Comparison of ENCODE assay signal across 24 cellular contexts in genomic region chr16:54987081-54987480, GRCh38. TPM values are rescaled to one million over a fixed set of nuclear protein-coding genes. Genes with fewer than 3 reads are reported as not detected.
A peak's percentile ranks its signal among the peaks of the same experiment; 100 is the strongest.
DNase-seq lines count a peak whose midpoint lies in the region; ATAC-seq and TF ChIP-seq lines count a peak whose summit lies in the region.
"Had no signal": no experiment of that assay in that cellular context is flagged by ENCODE, and none has a peak within 500 bp of the region (broad histone marks: within the 10 kb centered on the region; RNA-seq: fewer than 3 reads in every experiment).

No MANE protein-coding gene starts in this region.

- no peak overlapping the region for H3K27ac Mint-ChIP-seq in Calu3 (ENCODE audit: unreplicated experiment)
- H3K27ac Mint-ChIP-seq: activated CD4-positive, alpha-beta T cell treated with anti-CD3 and anti-CD28 coated beads for 36 hours; CD4-positive, CD25-positive, alpha-beta regulatory T cell had no signal

- BruUV-seq in Calu3 (replicated peaks; lab: Mats Ljungman, UMichigan), result no TSS peak

- H3K27ac ChIP-seq in caudate nucleus (ENCODE audit: low read depth, low read length), result peak overlapping the region; percentile 81
- H3K27ac ChIP-seq: esophagus squamous epithelium, gastrocnemius medialis, GM23248, right atrium auricular region, tibial artery had no signal

- H3K4me1 Mint-ChIP-seq in Calu3 (ENCODE audit: low read depth, unreplicated experiment), result no peaks in the 10 kb centered on the region
- H3K4me1 Mint-ChIP-seq: activated CD4-positive, alpha-beta T cell treated with anti-CD3 and anti-CD28 coated beads for 36 hours; CD4-positive, CD25-positive, alpha-beta regulatory T cell had no signal

- no peaks in the 10 kb centered on the region for H3K9me3 Mint-ChIP-seq in Calu3 (ENCODE audit: low read depth, unreplicated experiment)

- intact Hi-C loops in sciatic nerve (cut with DNase I) (no loop called here), Calu3 (cut with micrococcal nuclease; ENCODE audit: unreplicated experiment) (no loop called here)

- H3K36me3 Mint-ChIP-seq in Calu3 (ENCODE audit: insufficient read depth, unreplicated experiment), result no peaks in the 10 kb centered on the region
- H3K36me3 Mint-ChIP-seq: CD4-positive, CD25-positive, alpha-beta regulatory T cell had no signal

- CTCF ChIA-PET in Calu3 (lab: Charles Lee), result no interaction called here

- H3K4me3 Mint-ChIP-seq in Calu3 (ENCODE audit: low read depth, unreplicated experiment), result no peak overlapping the region
- H3K4me3 Mint-ChIP-seq: activated CD4-positive, alpha-beta T cell treated with anti-CD3 and anti-CD28 coated beads for 36 hours; CD4-positive, CD25-positive, alpha-beta regulatory T cell had no signal

- DNase-seq in NCI-H146 (lab: John Stamatoyannopoulos, UW) (peak; percentile 48), caudate nucleus (lab: John Stamatoyannopoulos, UW) (peak in 52 of 61 donors; percentile 7 to 72 (median 47)), medulla oblongata (ENCODE audit: extremely low spot score) (peak; percentile 82), sciatic nerve (ENCODE audit: low spot score) (no peak), DMS 273 treated with DMSO at 0.1 percent for 48 hours (lab: John Stamatoyannopoulos, UW) (no peak), Calu3 (no peak)
- DNase-seq: activated CD4-positive, alpha-beta T cell treated with anti-CD3 and anti-CD28 coated beads for 36 hours; activated naive CD4-positive, alpha-beta T cell treated with Interleukin-2 at 50 U/mL for 16 hours; activated T-cell treated with anti-CD3 and anti-CD28 coated beads, Interleukin-2, amount 50 U/mL, for 48 hours; CD4-positive, CD25-positive, alpha-beta regulatory T cell; cortex of kidney; esophagus squamous epithelium; gastrocnemius medialis; GM23248; kidney; NCI-H1436 treated with DMSO at 0.1 percent for 48 hours; NCI-H226; OCI-M1; stimulated activated naive CD4-positive, alpha-beta T cell treated with Interleukin-2 at 50 U/mL for 16 hours; tibial artery had no signal

- ATAC-seq in sciatic nerve (peak; percentile 29), HG02623 (IDR thresholded peaks at IDR 0.05; ENCODE audit: unreplicated experiment) (no peak)
- ATAC-seq: activated CD4-positive, alpha-beta T cell treated with anti-CD3 and anti-CD28 coated beads for 36 hours; gastrocnemius medialis had no signal

- no peak for TF ChIP-seq CTCF in Calu3 (IDR thresholded peaks at IDR 0.05; ENCODE audit: unreplicated experiment)

- peaks cover 81% of the 10 kb centered on the region for H3K27me3 Mint-ChIP-seq in Calu3 (ENCODE audit: unreplicated experiment)
- H3K27me3 Mint-ChIP-seq: activated CD4-positive, alpha-beta T cell treated with anti-CD3 and anti-CD28 coated beads for 36 hours had no signal

RNA-seq across cellular contexts. Expression of gene IRX5, which starts 56.4 kb away (rescaled TPM):
- total RNA-seq in sciatic nerve (0.13 TPM), Calu3 (2022) (1.9 and 2.5 TPM in 2 replicates)
- total RNA-seq: activated CD4-positive, alpha-beta T cell treated with anti-CD3 and anti-CD28 coated beads for 36 hours; G401; omental fat pad had no signal

Comparison
In these comparisons a context has a peak if more than half of its experiments do, and no peak if none do; other contexts are left out.
1. DNase-seq: peak in NCI-H146 (single experiment), caudate nucleus (52 of 61) and medulla oblongata (single experiment); none in sciatic nerve (single experiment), DMS 273 treated with DMSO at 0.1 percent for 48 hours (single experiment) and Calu3 (single experiment).